ENCODE assay signal across 1 cellular context in genomic region chr12:34218193-34219045, GRCh38.
TF ChIP-seq lines count a peak whose summit lies in the region.

No MANE protein-coding gene starts in this region.

TF ChIP-seq in SK-N-SH treated with all-trans-retinoic acid at 6 μM for 48 hours, 23 proteins besides CTCF, POLR2A, EP300 and RAD21 (continued from another document):
- TF ChIP-seq CREB5 (CRISPR knock-in tag; IDR thresholded peaks at IDR 0.05; ENCODE audit: low read depth) (no peak), PPARA (CRISPR knock-in tag; IDR thresholded peaks at IDR 0.05; ENCODE audit: borderline replicate concordance) (no peak), ESRRG (CRISPR knock-in tag; IDR thresholded peaks at IDR 0.05) (no peak), ZNF70 (CRISPR knock-in tag; IDR thresholded peaks at IDR 0.05) (no peak)
